In genomic region chr1:31791131-31791858, GRCh38 we compare ENCODE assay signal across 1 cellular context.
TF ChIP-seq lines count a peak whose summit lies in the region.

No MANE protein-coding gene starts in this region.

TF ChIP-seq in HEK293, 187 proteins besides CTCF, POLR2A, EP300 and RAD21 (continued from another document):
- TF ChIP-seq, protein P1, sequence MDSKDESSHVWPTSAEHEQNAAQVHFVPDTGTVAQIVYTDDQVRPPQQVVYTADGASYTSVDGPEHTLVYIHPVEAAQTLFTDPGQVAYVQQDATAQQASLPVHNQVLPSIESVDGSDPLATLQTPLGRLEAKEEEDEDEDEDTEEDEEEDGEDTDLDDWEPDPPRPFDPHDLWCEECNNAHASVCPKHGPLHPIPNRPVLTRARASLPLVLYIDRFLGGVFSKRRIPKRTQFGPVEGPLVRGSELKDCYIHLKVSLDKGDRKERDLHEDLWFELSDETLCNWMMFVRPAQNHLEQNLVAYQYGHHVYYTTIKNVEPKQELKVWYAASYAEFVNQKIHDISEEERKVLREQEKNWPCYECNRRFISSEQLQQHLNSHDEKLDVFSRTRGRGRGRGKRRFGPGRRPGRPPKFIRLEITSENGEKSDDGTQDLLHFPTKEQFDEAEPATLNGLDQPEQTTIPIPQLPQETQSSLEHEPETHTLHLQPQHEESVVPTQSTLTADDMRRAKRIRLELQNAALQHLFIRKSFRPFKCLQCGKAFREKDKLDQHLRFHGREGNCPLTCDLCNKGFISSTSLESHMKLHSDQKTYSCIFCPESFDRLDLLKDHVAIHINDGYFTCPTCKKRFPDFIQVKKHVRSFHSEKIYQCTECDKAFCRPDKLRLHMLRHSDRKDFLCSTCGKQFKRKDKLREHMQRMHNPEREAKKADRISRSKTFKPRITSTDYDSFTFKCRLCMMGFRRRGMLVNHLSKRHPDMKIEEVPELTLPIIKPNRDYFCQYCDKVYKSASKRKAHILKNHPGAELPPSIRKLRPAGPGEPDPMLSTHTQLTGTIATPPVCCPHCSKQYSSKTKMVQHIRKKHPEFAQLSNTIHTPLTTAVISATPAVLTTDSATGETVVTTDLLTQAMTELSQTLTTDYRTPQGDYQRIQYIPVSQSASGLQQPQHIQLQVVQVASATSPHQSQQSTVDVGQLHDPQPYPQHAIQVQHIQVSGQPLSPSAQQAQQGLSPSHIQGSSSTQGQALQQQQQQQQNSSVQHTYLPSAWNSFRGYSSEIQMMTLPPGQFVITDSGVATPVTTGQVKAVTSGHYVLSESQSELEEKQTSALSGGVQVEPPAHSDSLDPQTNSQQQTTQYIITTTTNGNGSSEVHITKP (tag by site-specific recombination; IDR thresholded peaks at IDR 0.05) = 0 out of 2 replicates have a peak, but pooled peaks have one; percentile 14
- TF ChIP-seq HOXC10 (CRISPR knock-in tag; IDR thresholded peaks at IDR 0.05) (no peak), ZNF558 (tag by site-specific recombination; IDR thresholded peaks at IDR 0.05) (no peak), ZNF521 (tag by site-specific recombination; IDR thresholded peaks at IDR 0.05) (no peak)
